21 cellular contexts compared by ENCODE assay signal in the genomic region with DNA sequence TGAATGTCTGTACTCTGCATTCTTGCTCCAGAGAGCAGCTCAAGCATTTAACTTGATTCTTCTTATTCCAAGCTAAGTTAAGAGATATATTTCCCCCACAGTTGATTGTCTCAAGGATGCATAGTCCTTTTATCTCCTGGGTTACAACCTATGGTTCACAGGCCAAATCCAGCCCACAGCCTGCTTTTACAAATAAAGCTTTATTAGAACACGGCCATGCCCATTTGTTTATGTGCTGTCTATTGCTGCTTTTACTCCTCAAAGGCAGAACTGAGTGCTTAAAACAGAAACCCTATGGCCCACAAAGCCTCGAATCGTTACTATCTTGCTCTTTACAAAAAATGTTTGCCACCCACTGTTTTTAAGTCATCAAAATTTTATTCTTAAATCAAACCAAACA.
"Had no signal": no experiment of that assay in that cellular context is flagged by ENCODE, and none has a peak within 500 bp of the region (broad histone marks: within the 10 kb centered on the region; RNA-seq: fewer than 3 reads in every experiment).

No MANE protein-coding gene starts in this region.

- H3K9me3 Mint-ChIP-seq: activated naive CD4-positive, alpha-beta T cell treated with anti-CD3 and anti-CD28 coated beads, Interleukin-2, amount 50 U/mL, for 72 hours; dendritic cell treated with granulocyte-macrophage colony-stimulating factor and Interleukin-4, amounts not matched to agents 40 ng/mL and 50 ng/mL, for 4 days; natural killer cell treated with Interleukin-12 subunit alpha and Interleukin-12 subunit beta and Interleukin-15 and Interleukin-18, amount 100 ng/mL, for 72 hours had no signal

- DNase-seq: activated CD4-positive, alpha-beta T cell treated with anti-CD3 and anti-CD28 coated beads for 1 hour; activated CD4-positive, alpha-beta T cell treated with anti-CD3 and anti-CD28 coated beads, Interleukin-2, amount 50 U/mL, for 4 hours; activated gamma-delta T cell; effector CD8-positive, alpha-beta T cell; esophagus squamous epithelium; left cardiac atrium; lower lobe of right lung; occipital lobe; stimulated activated naive CD8-positive, alpha-beta T cell treated with anti-CD3 and anti-CD28 coated beads, Interleukin-15, Interleukin-2, amounts not matched to agents 100 U/mL and 50 U/mL, for 24 hours; T1000; transverse colon had no signal

- ATAC-seq: activated naive CD4-positive, alpha-beta T cell treated with anti-CD3 and anti-CD28 coated beads, Interleukin-2, amount 50 U/mL, for 72 hours; left cardiac atrium; lower lobe of right lung; natural killer cell treated with Interleukin-12 subunit alpha and Interleukin-12 subunit beta and Interleukin-15 and Interleukin-18, amount 100 ng/mL, for 72 hours; stimulated activated naive CD8-positive, alpha-beta T cell treated with anti-CD3 and anti-CD28 coated beads, Interleukin-15, Interleukin-2, amounts not matched to agents 100 U/mL and 50 U/mL, for 24 hours had no signal

- H3K4me1 ChIP-seq: prostate gland, right atrium auricular region, vagina had no signal

- H3K27me3 Mint-ChIP-seq: dendritic cell treated with granulocyte-macrophage colony-stimulating factor and Interleukin-4, amounts not matched to agents 40 ng/mL and 50 ng/mL, for 4 days; natural killer cell treated with Interleukin-12 subunit alpha and Interleukin-12 subunit beta and Interleukin-15 and Interleukin-18, amount 100 ng/mL, for 72 hours had no signal

- H3K36me3 ChIP-seq: prostate gland had no signal

- H3K4me3 Mint-ChIP-seq: dendritic cell treated with granulocyte-macrophage colony-stimulating factor and Interleukin-4, amounts not matched to agents 40 ng/mL and 50 ng/mL, for 4 days; natural killer cell treated with Interleukin-12 subunit alpha and Interleukin-12 subunit beta and Interleukin-15 and Interleukin-18, amount 100 ng/mL, for 72 hours had no signal

- H3K27me3 ChIP-seq: esophagus squamous epithelium, right atrium auricular region, suprapubic skin, transverse colon, vagina had no signal

- H3K4me3 ChIP-seq: esophagus squamous epithelium, lower lobe of right lung, prostate gland, right atrium auricular region, skin epidermis, suprapubic skin, transverse colon, vagina had no signal

- H3K27ac ChIP-seq: lower lobe of right lung, prostate gland, right atrium auricular region, skin epidermis, suprapubic skin, vagina had no signal

- FAIRE-seq: bronchial epithelial cell, islet of Langerhans had no signal

- H3K9me3 ChIP-seq: esophagus squamous epithelium, lower lobe of right lung, prostate gland, right atrium auricular region, suprapubic skin, transverse colon, vagina had no signal

- H3K36me3 Mint-ChIP-seq: activated naive CD4-positive, alpha-beta T cell treated with anti-CD3 and anti-CD28 coated beads, Interleukin-2, amount 50 U/mL, for 72 hours; natural killer cell treated with Interleukin-12 subunit alpha and Interleukin-12 subunit beta and Interleukin-15 and Interleukin-18, amount 100 ng/mL, for 72 hours had no signal

- H3K27ac Mint-ChIP-seq: natural killer cell treated with Interleukin-12 subunit alpha and Interleukin-12 subunit beta and Interleukin-15 and Interleukin-18, amount 100 ng/mL, for 72 hours had no signal
